ENCODE assay signal across 15 cellular contexts in genomic region chr1:47696911-47697441, GRCh38.
DNase-seq lines count a peak whose midpoint lies in the region; ATAC-seq and TF ChIP-seq lines count a peak whose summit lies in the region.
"Had no signal": no experiment of that assay in that cellular context is flagged by ENCODE, and none has a peak within 500 bp of the region (broad histone marks: within the 10 kb centered on the region; RNA-seq: fewer than 3 reads in every experiment).

No MANE protein-coding gene starts in this region.

- no peaks in the 10 kb centered on the region for H3K4me1 ChIP-seq in RWPE2 (ENCODE audit: insufficient read depth, poor library complexity, severe bottlenecking)
- H3K4me1 ChIP-seq in right lobe of liver, result peaks cover 0 to 17% (median 0%) of the 10 kb centered on the region in 4 donors
- no peaks in the 10 kb centered on the region for H3K4me1 ChIP-seq in suprapubic skin
- H3K4me1 ChIP-seq in uterus, result no peaks in the 10 kb centered on the region
- H3K4me1 ChIP-seq: Peyer's patch had no signal

- intact Hi-C loops in right lobe of liver (cut with DNase I), result no loop called here
- intact Hi-C loops in uterus (cut with DNase I; ENCODE audit: low total_unique reads), result no loop called here
- intact Hi-C loops in activated T-helper 2 cell treated with anti-CD3 and anti-CD28 coated beads, Interferon-gamma antibody, Interleukin-2, Interleukin-4, amounts not matched to agents 10 μg/mL and 5 μg/mL and 100 μg/mL, durations not matched to agents 14 hours and 24 hours and 36 hours (cut with micrococcal nuclease), result no loop called here

- H3K27me3 Mint-ChIP-seq in T-helper 17 cell, result peaks cover 14% of the 10 kb centered on the region
- peaks cover 2% of the 10 kb centered on the region for H3K27me3 Mint-ChIP-seq in activated T-helper 2 cell treated with anti-CD3 and anti-CD28 coated beads, Interferon-gamma antibody, Interleukin-2, Interleukin-4, amounts not matched to agents 10 μg/mL and 5 μg/mL and 100 μg/mL, durations not matched to agents 14 hours and 24 hours and 36 hours (ENCODE audit: low read depth)

- TF ChIP-seq EP300 in suprapubic skin (IDR thresholded peaks at IDR 0.05), result no peak

- no peaks in the 10 kb centered on the region for H3K9me3 Mint-ChIP-seq in activated T-helper 2 cell treated with anti-CD3 and anti-CD28 coated beads, Interferon-gamma antibody, Interleukin-2, Interleukin-4, amounts not matched to agents 10 μg/mL and 5 μg/mL and 100 μg/mL, durations not matched to agents 14 hours and 24 hours and 36 hours
- H3K9me3 Mint-ChIP-seq: activated T-cell treated with anti-CD3 and anti-CD28 coated beads, Interleukin-2, amount 50 U/mL, for 72 hours; CD4-positive, alpha-beta memory T cell had no signal

- H3K27ac ChIP-seq in RWPE2 (ENCODE audit: poor library complexity, severe bottlenecking) (no peak overlapping the region), right lobe of liver (peak overlapping the region in 1 of 3 donors; percentile 62), suprapubic skin (no peak overlapping the region), uterus (no peak overlapping the region)
- H3K27ac ChIP-seq: 22Rv1 had no signal

- H3K4me3 ChIP-seq in RWPE2 (ENCODE audit: severe bottlenecking) (no peak overlapping the region), right lobe of liver (no peak overlapping the region), suprapubic skin (no peak overlapping the region), uterus (no peak overlapping the region)
- H3K4me3 ChIP-seq: dorsolateral prefrontal cortex, Peyer's patch had no signal

- TF ChIP-seq POLR2A in right lobe of liver (IDR thresholded peaks at IDR 0.05) (no peak), suprapubic skin (IDR thresholded peaks at IDR 0.05) (no peak), uterus (IDR thresholded peaks at IDR 0.05) (no peak)

- H3K9me3 ChIP-seq in RWPE2 (ENCODE audit: severe bottlenecking), result no peaks in the 10 kb centered on the region
- H3K9me3 ChIP-seq in right lobe of liver, result no peaks in the 10 kb centered on the region
- no peaks in the 10 kb centered on the region for H3K9me3 ChIP-seq in suprapubic skin
- H3K9me3 ChIP-seq in T-helper 17 cell (ENCODE audit: control insufficient read depth, low read length, poor library complexity, severe bottlenecking), result no peaks in the 10 kb centered on the region
- no peaks in the 10 kb centered on the region for H3K9me3 ChIP-seq in uterus
- H3K9me3 ChIP-seq: Peyer's patch had no signal

- no peak for ATAC-seq in RWPE2 (ENCODE audit: low read depth)
- peak; percentile 90 to 97 (median 94) for ATAC-seq in right lobe of liver
- ATAC-seq in T-helper 17 cell, result no peak
- ATAC-seq: activated T-cell treated with anti-CD3 and anti-CD28 coated beads, Interleukin-2, amount 50 U/mL, for 72 hours; right cardiac atrium had no signal

- H3K36me3 ChIP-seq in RWPE2 (ENCODE audit: low read depth) (no peaks in the 10 kb centered on the region), right lobe of liver (no peaks in the 10 kb centered on the region), suprapubic skin (no peaks in the 10 kb centered on the region), uterus (no peaks in the 10 kb centered on the region)
- H3K36me3 ChIP-seq: Peyer's patch had no signal

- no peak overlapping the region for H3K27ac Mint-ChIP-seq in T-helper 17 cell
- no peak overlapping the region for H3K27ac Mint-ChIP-seq in activated T-helper 2 cell treated with anti-CD3 and anti-CD28 coated beads, Interferon-gamma antibody, Interleukin-2, Interleukin-4, amounts not matched to agents 10 μg/mL and 5 μg/mL and 100 μg/mL, durations not matched to agents 14 hours and 24 hours and 36 hours
- H3K27ac Mint-ChIP-seq: activated T-cell treated with anti-CD3 and anti-CD28 coated beads, Interleukin-2, amount 50 U/mL, for 72 hours; CD4-positive, alpha-beta memory T cell had no signal

- H3K27me3 ChIP-seq in RWPE2 (ENCODE audit: insufficient read depth, poor library complexity, severe bottlenecking) (no peaks in the 10 kb centered on the region), right lobe of liver (no peaks in the 10 kb centered on the region), suprapubic skin (peaks cover 9% of the 10 kb centered on the region), uterus (no peaks in the 10 kb centered on the region)
- H3K27me3 ChIP-seq: Peyer's patch had no signal

- no CpG with 5 or more reads among the region's 3 CpGs for WGBS in right lobe of liver (ENCODE audit: insufficient coverage, low coverage, low lambda C conversion rate, missing lambda C conversion rate)
- WGBS in suprapubic skin, result 89% methylated on average over 3 of the region's 3 CpGs

- peak; percentile 10 for DNase-seq in NCI-H1105 treated with DMSO at 0.1 percent for 48 hours (lab: John Stamatoyannopoulos, UW)
- DNase-seq in NCI-H1105 (lab: John Stamatoyannopoulos, UW), result no peak
- peak; percentile 6 for DNase-seq in RWPE2 (ENCODE audit: low spot score)
- DNase-seq in right lobe of liver, result peak; percentile 52 to 84 (median 67)
- peak; percentile 36 to 57 for DNase-seq in suprapubic skin (ENCODE audit: low spot score in 2 of 2)
- DNase-seq in T-helper 17 cell, result no peak
- DNase-seq in uterus, result no peak
- no peak for DNase-seq in activated T-helper 2 cell treated with anti-CD3 and anti-CD28 coated beads, Interferon-gamma antibody, Interleukin-2, Interleukin-4, amounts not matched to agents 10 μg/mL and 5 μg/mL and 100 μg/mL, durations not matched to agents 14 hours and 24 hours and 36 hours (ENCODE audit: low spot score)
- DNase-seq: activated T-cell treated with anti-CD3 and anti-CD28 coated beads, Interleukin-2, amount 50 U/mL, for 72 hours; CD4-positive, alpha-beta memory T cell; NCI-H2171 treated with DMSO at 0.1 percent for 48 hours; right cardiac atrium had no signal

- H3K4me1 Mint-ChIP-seq in T-helper 17 cell, result peaks cover 9% of the 10 kb centered on the region
- no peaks in the 10 kb centered on the region for H3K4me1 Mint-ChIP-seq in activated T-helper 2 cell treated with anti-CD3 and anti-CD28 coated beads, Interferon-gamma antibody, Interleukin-2, Interleukin-4, amounts not matched to agents 10 μg/mL and 5 μg/mL and 100 μg/mL, durations not matched to agents 14 hours and 24 hours and 36 hours (ENCODE audit: low read depth)
- H3K4me1 Mint-ChIP-seq: CD4-positive, alpha-beta memory T cell had no signal

- no peak overlapping the region for H3K4me3 Mint-ChIP-seq in T-helper 17 cell
- H3K4me3 Mint-ChIP-seq in activated T-helper 2 cell treated with anti-CD3 and anti-CD28 coated beads, Interferon-gamma antibody, Interleukin-2, Interleukin-4, amounts not matched to agents 10 μg/mL and 5 μg/mL and 100 μg/mL, durations not matched to agents 14 hours and 24 hours and 36 hours (ENCODE audit: low read depth), result no peak overlapping the region
- H3K4me3 Mint-ChIP-seq: activated T-cell treated with anti-CD3 and anti-CD28 coated beads, Interleukin-2, amount 50 U/mL, for 72 hours; CD4-positive, alpha-beta memory T cell had no signal

- TF ChIP-seq CTCF in RWPE2 (IDR thresholded peaks at IDR 0.05; ENCODE audit: poor library complexity, severe bottlenecking) (no peak), right lobe of liver (IDR thresholded peaks at IDR 0.05) (no peak), suprapubic skin (IDR thresholded peaks at IDR 0.05) (no peak), uterus (IDR thresholded peaks at IDR 0.05) (no peak)

- H3K36me3 Mint-ChIP-seq in T-helper 17 cell (ENCODE audit: low read depth), result peaks cover 4% of the 10 kb centered on the region
- H3K36me3 Mint-ChIP-seq in activated T-helper 2 cell treated with anti-CD3 and anti-CD28 coated beads, Interferon-gamma antibody, Interleukin-2, Interleukin-4, amounts not matched to agents 10 μg/mL and 5 μg/mL and 100 μg/mL, durations not matched to agents 14 hours and 24 hours and 36 hours (ENCODE audit: low read depth), result no peaks in the 10 kb centered on the region
- H3K36me3 Mint-ChIP-seq: CD4-positive, alpha-beta memory T cell had no signal

Comparison
In these comparisons a context has a peak if more than half of its experiments do, and no peak if none do; other contexts are left out.
1. DNase-seq: peak in NCI-H1105 treated with DMSO at 0.1 percent for 48 hours (single experiment), RWPE2 (single experiment), right lobe of liver (3 of 3) and suprapubic skin (2 of 2); none in NCI-H1105 (single experiment), T-helper 17 cell (0 of 3), uterus (0 of 2) and activated T-helper 2 cell treated with anti-CD3 and anti-CD28 coated beads, Interferon-gamma antibody, Interleukin-2, Interleukin-4, amounts not matched to agents 10 μg/mL and 5 μg/mL and 100 μg/mL, durations not matched to agents 14 hours and 24 hours and 36 hours (single experiment).
2. ATAC-seq: peak in right lobe of liver (4 of 4); none in RWPE2 (single experiment) and T-helper 17 cell (single experiment).